In genomic region chr2:165349181-165349580, GRCh38 we compare ENCODE assay signal across 9 cellular contexts.
"Had no signal": no experiment of that assay in that cellular context is flagged by ENCODE, and none has a peak within 500 bp of the region (broad histone marks: within the 10 kb centered on the region; RNA-seq: fewer than 3 reads in every experiment).

No MANE protein-coding gene starts in this region.

- H3K4me3 ChIP-seq: GM23248, HAP-1 had no signal

- H3K27ac Mint-ChIP-seq: HFFc6, IgD-negative memory B cell had no signal

- H3K4me3 Mint-ChIP-seq: HFFc6, IgD-negative memory B cell had no signal

- H3K9me3 ChIP-seq: HAP-1 had no signal

- H3K4me1 ChIP-seq: HAP-1 had no signal

- H2AFZ ChIP-seq: GM23248 had no signal

- H3K36me3 ChIP-seq: HAP-1 had no signal

- H3K27me3 Mint-ChIP-seq: IgD-negative memory B cell had no signal

- H3K9me3 Mint-ChIP-seq: IgD-negative memory B cell had no signal

- H3K9ac ChIP-seq: GM23248 had no signal

- H3K36me3 Mint-ChIP-seq: IgD-negative memory B cell had no signal

- H3K27ac ChIP-seq: GM23248, HL-60 had no signal

- DNase-seq: GM23248, GOT3, H7, HFFc6, KG1 had no signal

- ATAC-seq: HCT116 had no signal
